In the genomic region with DNA sequence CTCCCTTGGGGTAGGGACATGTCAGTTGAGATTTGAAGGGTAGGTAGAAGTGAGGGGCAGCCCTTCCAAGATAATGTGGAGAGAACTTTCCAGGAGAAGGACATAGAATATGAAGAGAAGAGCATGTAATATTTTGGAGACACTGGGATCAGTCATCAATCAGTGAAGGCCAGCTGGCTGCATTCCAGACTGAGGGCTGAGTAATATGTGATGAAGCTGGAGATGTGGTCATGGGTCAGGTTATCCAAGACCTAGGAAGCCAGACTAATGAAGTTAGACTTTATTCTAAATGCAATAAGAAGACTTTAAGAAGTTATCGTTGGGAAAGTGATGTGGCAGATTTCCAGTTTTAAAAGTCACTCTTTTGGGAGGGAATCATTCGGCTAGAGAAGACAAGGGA, we compare ENCODE assay signal across 12 cellular contexts.
DNase-seq lines count a peak whose midpoint lies in the region; TF ChIP-seq lines count a peak whose summit lies in the region.
"Had no signal": no experiment of that assay in that cellular context is flagged by ENCODE, and none has a peak within 500 bp of the region (broad histone marks: within the 10 kb centered on the region; RNA-seq: fewer than 3 reads in every experiment).

No MANE protein-coding gene starts in this region.

- H3K79me1 ChIP-seq in mesendoderm (ENCODE audit: low read length) = no peaks in the 10 kb centered on the region

- H3K36me3 Mint-ChIP-seq in Calu3 (ENCODE audit: insufficient read depth, unreplicated experiment) = no peaks in the 10 kb centered on the region

- no peak overlapping the region for H3K18ac ChIP-seq in mesendoderm (ENCODE audit: low read length)

- H3K27ac Mint-ChIP-seq in Calu3 (ENCODE audit: unreplicated experiment) = no peak overlapping the region

- no peak overlapping the region for H4K8ac ChIP-seq in mesendoderm (ENCODE audit: low read depth, low read length)

- TF ChIP-seq CTCF in Calu3 (IDR thresholded peaks at IDR 0.05; ENCODE audit: unreplicated experiment) (no peak), RWPE1 (conservative IDR thresholded peaks at IDR 0.05; ENCODE audit: low read depth) (no peak), Peyer's patch (IDR thresholded peaks at IDR 0.05) (no peak)

- H3K9ac ChIP-seq in mesendoderm (ENCODE audit: low read length) = no peak overlapping the region

- intact Hi-C loops in Calu3 (cut with micrococcal nuclease; ENCODE audit: unreplicated experiment) = no loop called here

- H3K4ac ChIP-seq in mesendoderm (ENCODE audit: low read depth, low read length) = no peak overlapping the region

- H3K27ac ChIP-seq in RWPE1 (no peak overlapping the region), mesendoderm (ENCODE audit: low read depth, low read length) (no peak overlapping the region), Peyer's patch (no peak overlapping the region)
- H3K27ac ChIP-seq: HL-60, skin epidermis had no signal

- H3K79me2 ChIP-seq in mesendoderm (ENCODE audit: control insufficient read depth, insufficient read depth, low read length) = no peaks in the 10 kb centered on the region

- TF ChIP-seq POLR2A in Peyer's patch (IDR thresholded peaks at IDR 0.05) = no peak

- no peaks in the 10 kb centered on the region for H3K27me3 Mint-ChIP-seq in Calu3 (ENCODE audit: unreplicated experiment)

- POLR2A ChIA-PET in RWPE1 (lab: Yijun Ruan, JAX; ENCODE audit: low non-redundant PET) = no interaction called here

- peak; percentile 14 for DNase-seq in Calu3
- peak; percentile 71 for DNase-seq in RWPE1 (ENCODE audit: low spot score)
- peak; percentile 43 for DNase-seq in fibroblast of gingiva (ENCODE audit: low read depth)
- peak; percentile 11 for DNase-seq in myocyte (ENCODE audit: low read depth)
- DNase-seq in DMS79 (lab: John Stamatoyannopoulos, UW) = no peak
- DNase-seq in mesendoderm = no peak
- no peak for DNase-seq in NCI-H526 (lab: John Stamatoyannopoulos, UW)
- no peak for DNase-seq in Peyer's patch
- DNase-seq: NCI-H1417, NCI-H82 had no signal

- no TSS peak for BruUV-seq in Calu3 (replicated peaks; lab: Mats Ljungman, UMichigan)

- H3K56ac ChIP-seq in mesendoderm (ENCODE audit: low read length) = no peak overlapping the region

- H3K9me3 ChIP-seq in Peyer's patch = no peaks in the 10 kb centered on the region

- no peaks in the 10 kb centered on the region for H3K4me1 ChIP-seq in mesendoderm (ENCODE audit: control insufficient read depth, low read depth, low read length)
- no peaks in the 10 kb centered on the region for H3K4me1 ChIP-seq in Peyer's patch

- no peak overlapping the region for H4K5ac ChIP-seq in mesendoderm (ENCODE audit: low read length)

- no peak overlapping the region for H2BK120ac ChIP-seq in mesendoderm (ENCODE audit: low read depth, low read length)

- H3K4me3 ChIP-seq in mesendoderm (ENCODE audit: low read length) (no peak overlapping the region), Peyer's patch (no peak overlapping the region)
- H3K4me3 ChIP-seq: skin epidermis had no signal

- no peak overlapping the region for H2BK5ac ChIP-seq in mesendoderm (ENCODE audit: low read length)

- H3K27me3 ChIP-seq in mesendoderm (ENCODE audit: insufficient read depth, low read length, poor library complexity) (no peaks in the 10 kb centered on the region), Peyer's patch (no peaks in the 10 kb centered on the region)

- peaks cover 10% of the 10 kb centered on the region for H3K4me1 Mint-ChIP-seq in Calu3 (ENCODE audit: low read depth, unreplicated experiment)

- no CpG with 5 or more reads among the region's 2 CpGs for WGBS in mesendoderm (ENCODE audit: extremely low coverage, insufficient coverage, low lambda C conversion rate)

- no peak overlapping the region for H3K23ac ChIP-seq in mesendoderm (ENCODE audit: low read length)

- no peak overlapping the region for H2AK5ac ChIP-seq in mesendoderm (ENCODE audit: low read length)

- H3K4me2 ChIP-seq in mesendoderm (ENCODE audit: low read length) = no peak overlapping the region

- H3K9me3 Mint-ChIP-seq in Calu3 (ENCODE audit: low read depth, unreplicated experiment) = no peaks in the 10 kb centered on the region

- H2BK15ac ChIP-seq in mesendoderm (replicated peaks; ENCODE audit: low read depth) = no peak overlapping the region

- no peak overlapping the region for H3K4me3 Mint-ChIP-seq in Calu3 (ENCODE audit: low read depth, unreplicated experiment)

- CTCF ChIA-PET in Calu3 (lab: Charles Lee) = no interaction called here
- CTCF ChIA-PET in RWPE1 (lab: Yijun Ruan, JAX) = no interaction called here

- H3K36me3 ChIP-seq in mesendoderm (ENCODE audit: control insufficient read depth, insufficient read depth, low read length) (no peaks in the 10 kb centered on the region), Peyer's patch (no peaks in the 10 kb centered on the region)

Comparison
In these comparisons a context has a peak if more than half of its experiments do, and no peak if none do; other contexts are left out.
1. DNase-seq: peak in Calu3 (single experiment), RWPE1 (single experiment), fibroblast of gingiva (single experiment) and myocyte (single experiment); none in DMS79 (single experiment), mesendoderm (single experiment), NCI-H526 (0 of 2) and Peyer's patch (0 of 3).